Comparison of ENCODE assay signal across 5 cellular contexts in the genomic region with DNA sequence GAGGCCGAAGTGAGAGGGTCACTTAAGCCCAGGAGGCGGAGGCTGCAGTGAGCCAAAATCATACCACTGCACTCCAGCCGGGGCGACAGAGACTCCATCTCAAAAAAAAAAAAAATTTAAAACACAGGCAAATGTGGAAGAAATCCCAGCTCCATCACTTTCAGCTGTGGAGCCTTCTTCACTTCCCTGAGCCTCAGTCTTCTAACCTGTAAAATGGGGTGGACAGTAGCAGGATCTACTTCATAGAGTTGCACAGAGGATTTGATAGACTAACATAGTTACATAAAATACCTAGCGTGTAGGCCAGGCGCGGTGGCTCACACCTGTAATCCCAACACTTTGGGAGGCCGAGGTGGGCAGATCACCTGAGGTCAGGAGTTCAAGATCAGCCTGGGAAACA.
"Had no signal": no experiment of that assay in that cellular context is flagged by ENCODE, and none has a peak within 500 bp of the region (broad histone marks: within the 10 kb centered on the region; RNA-seq: fewer than 3 reads in every experiment).

No MANE protein-coding gene starts in this region.

- H3K27ac ChIP-seq: HL-60 had no signal

- DNase-seq: IMR-90, KBM-7, KG1 had no signal

- FAIRE-seq: HTR-8/SVneo had no signal
